19 cellular contexts compared by ENCODE assay signal in the genomic region with DNA sequence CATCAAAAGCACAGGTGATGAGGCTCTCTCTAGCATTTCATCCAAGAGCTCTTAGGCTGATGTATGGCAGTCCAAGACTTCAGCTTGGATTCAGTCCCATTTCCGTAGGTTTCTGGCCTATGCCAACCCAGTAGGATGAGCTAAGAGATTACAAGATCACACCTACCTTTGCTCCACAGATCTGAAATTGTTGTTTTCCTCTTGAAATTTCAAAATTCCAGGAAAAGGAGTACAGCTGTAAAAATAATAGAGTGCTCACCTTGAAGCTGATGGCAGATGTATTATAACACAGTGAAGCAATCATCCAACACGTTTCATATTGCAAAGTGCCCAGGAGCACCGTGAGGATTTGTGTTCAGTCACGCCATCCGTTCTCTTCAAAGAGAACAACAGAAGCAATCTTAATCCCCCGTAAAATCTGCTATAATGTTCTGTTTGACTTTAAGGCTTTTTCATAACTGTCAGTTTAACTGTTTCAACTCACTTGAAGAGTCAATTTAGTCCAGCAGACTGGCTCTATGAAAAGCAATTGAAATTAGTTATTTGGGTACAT.
"Had no signal": no experiment of that assay in that cellular context is flagged by ENCODE, and none has a peak within 500 bp of the region (broad histone marks: within the 10 kb centered on the region; RNA-seq: fewer than 3 reads in every experiment).

No MANE protein-coding gene starts in this region.

- H3K36me3 ChIP-seq: heart left ventricle, prostate gland, right lobe of liver, suprapubic skin, tibial artery, upper lobe of right lung, vagina had no signal

- H3K4me3 ChIP-seq: heart left ventricle, prostate gland, right lobe of liver, suprapubic skin, tibial artery, upper lobe of right lung, vagina had no signal

- H3K4me3 Mint-ChIP-seq: dendritic cell treated with granulocyte-macrophage colony-stimulating factor and Interleukin-4, amounts not matched to agents 40 ng/mL and 50 ng/mL, for 4 days; naive thymus-derived CD4-positive, alpha-beta T cell; nephron progenitor cell; stimulated activated effector memory CD8-positive, alpha-beta T cell treated with anti-CD3 and anti-CD28 coated beads, Interleukin-12 subunit alpha, Interleukin-12 subunit beta, amount 100 ng/mL, for 72 hours had no signal

- H3K79me2 ChIP-seq: parathyroid adenoma had no signal

- H3K9ac ChIP-seq: parathyroid adenoma had no signal

- H3K9me3 ChIP-seq: heart left ventricle, prostate gland, right lobe of liver, suprapubic skin, tibial artery, upper lobe of right lung, vagina had no signal

- DNase-seq: heart left ventricle; hippocampal formation; kidney glomerular epithelial cell; naive thymus-derived CD4-positive, alpha-beta T cell; nephron progenitor cell; right lobe of liver; stimulated activated CD4-positive, alpha-beta T cell treated with anti-CD3 and anti-CD28 coated beads, Interleukin-4, amount 100 ng/mL, for 1 hour; stimulated activated CD8-positive, alpha-beta memory T cell treated with anti-CD3 and anti-CD28 coated beads, Interleukin-4, amount 100 ng/mL, for 48 hours; stimulated activated naive CD8-positive, alpha-beta T cell treated with anti-CD3 and anti-CD28 coated beads, Interleukin-15, Interleukin-2, amounts not matched to agents 100 U/mL and 50 U/mL, for 24 hours; tibial artery; upper lobe of right lung had no signal

- H2AFZ ChIP-seq: parathyroid adenoma had no signal

- H3K9me3 Mint-ChIP-seq: dendritic cell treated with granulocyte-macrophage colony-stimulating factor and Interleukin-4, amounts not matched to agents 40 ng/mL and 50 ng/mL, for 4 days; naive thymus-derived CD4-positive, alpha-beta T cell; nephron progenitor cell; stimulated activated effector memory CD8-positive, alpha-beta T cell treated with anti-CD3 and anti-CD28 coated beads, Interleukin-12 subunit alpha, Interleukin-12 subunit beta, amount 100 ng/mL, for 72 hours had no signal

- H3K27me3 ChIP-seq: heart left ventricle, right lobe of liver, suprapubic skin, tibial artery, upper lobe of right lung, vagina had no signal

- H3K4me1 ChIP-seq: heart left ventricle, parathyroid adenoma, prostate gland, tibial artery, vagina had no signal

- ATAC-seq: heart left ventricle; left lobe of liver; naive thymus-derived CD4-positive, alpha-beta T cell; right lobe of liver; stimulated activated effector memory CD8-positive, alpha-beta T cell treated with anti-CD3 and anti-CD28 coated beads, Interleukin-12 subunit alpha, Interleukin-12 subunit beta, amount 100 ng/mL, for 72 hours; stimulated activated naive CD8-positive, alpha-beta T cell treated with anti-CD3 and anti-CD28 coated beads, Interleukin-15, Interleukin-2, amounts not matched to agents 100 U/mL and 50 U/mL, for 24 hours had no signal

- H3K27ac ChIP-seq: heart left ventricle, parathyroid adenoma, prostate gland, right lobe of liver, suprapubic skin, tibial artery, upper lobe of right lung, vagina had no signal

- H3K4me1 Mint-ChIP-seq: naive thymus-derived CD4-positive, alpha-beta T cell; nephron progenitor cell; stimulated activated effector memory CD8-positive, alpha-beta T cell treated with anti-CD3 and anti-CD28 coated beads, Interleukin-12 subunit alpha, Interleukin-12 subunit beta, amount 100 ng/mL, for 72 hours had no signal

- H3K36me3 Mint-ChIP-seq: naive thymus-derived CD4-positive, alpha-beta T cell; stimulated activated effector memory CD8-positive, alpha-beta T cell treated with anti-CD3 and anti-CD28 coated beads, Interleukin-12 subunit alpha, Interleukin-12 subunit beta, amount 100 ng/mL, for 72 hours had no signal

- FAIRE-seq: frontal cortex had no signal

- H3K27ac Mint-ChIP-seq: dendritic cell treated with granulocyte-macrophage colony-stimulating factor and Interleukin-4, amounts not matched to agents 40 ng/mL and 50 ng/mL, for 4 days; naive thymus-derived CD4-positive, alpha-beta T cell; nephron progenitor cell; stimulated activated effector memory CD8-positive, alpha-beta T cell treated with anti-CD3 and anti-CD28 coated beads, Interleukin-12 subunit alpha, Interleukin-12 subunit beta, amount 100 ng/mL, for 72 hours had no signal
